ENCODE assay signal across 15 cellular contexts in the genomic region with DNA sequence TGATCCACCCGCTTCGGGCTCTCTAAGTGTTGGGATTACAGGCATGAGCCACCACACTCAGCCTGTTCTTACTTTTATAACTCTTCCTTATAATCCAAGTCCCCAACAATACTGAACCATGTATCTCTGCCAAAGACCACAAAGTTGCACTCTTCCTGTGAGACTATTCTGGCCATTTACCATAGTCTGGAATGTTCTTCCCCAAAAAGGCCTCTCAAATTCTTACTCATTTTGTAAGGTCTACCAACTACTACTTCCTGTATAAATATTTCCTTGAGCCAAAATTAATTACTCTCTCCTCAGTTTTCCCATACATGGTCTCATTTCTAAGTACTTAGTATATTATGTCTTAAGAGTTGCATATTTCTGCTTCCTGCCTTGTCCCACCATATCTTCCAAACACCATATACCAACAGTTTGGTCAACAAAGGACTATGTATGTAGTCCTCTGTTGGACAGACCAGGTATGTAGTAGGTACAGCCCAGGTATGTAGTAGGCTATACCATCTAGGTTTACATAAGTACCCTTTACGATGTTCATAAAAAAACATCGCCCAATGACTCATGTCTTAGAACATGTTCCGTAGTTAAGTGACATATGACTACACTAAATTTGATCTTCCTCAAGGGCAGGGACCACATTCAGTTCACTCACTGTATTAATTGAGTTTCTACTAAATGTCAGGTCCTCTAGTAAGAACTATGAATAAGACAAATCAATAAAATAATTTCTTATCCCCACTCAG. TPM values are rescaled to one million over a fixed set of nuclear protein-coding genes. Genes with fewer than 3 reads are reported as not detected.
DNase-seq lines count a peak whose midpoint lies in the region; ATAC-seq, FAIRE-seq and TF ChIP-seq lines count a peak whose summit lies in the region.
"Had no signal": no experiment of that assay in that cellular context is flagged by ENCODE, and none has a peak within 500 bp of the region (broad histone marks: within the 10 kb centered on the region; RNA-seq: fewer than 3 reads in every experiment).

No MANE protein-coding gene starts in this region.

- CTCF ChIA-PET in activated naive CD4-positive, alpha-beta T cell treated with anti-CD3 and anti-CD28 coated beads for 36 hours (lab: Charles Lee): no interaction called here

- H3K9ac ChIP-seq in kidney (ENCODE audit: low read length in 2 of 2): no peak overlapping the region

- no peak for FAIRE-seq in kidney (lab: Jason Lieb, UNC)

- no peaks in the 10 kb centered on the region for H3K9me3 Mint-ChIP-seq in activated naive CD4-positive, alpha-beta T cell treated with anti-CD3 and anti-CD28 coated beads for 36 hours
- no peaks in the 10 kb centered on the region for H3K9me3 Mint-ChIP-seq in T-helper 2 cell treated with Interferon-gamma antibody and Interleukin-4, amounts not matched to agents 5 μg/mL and 100 μg/mL, for 36 hours
- no peaks in the 10 kb centered on the region for H3K9me3 Mint-ChIP-seq in immature natural killer cell
- H3K9me3 Mint-ChIP-seq: nephron had no signal

- H3K4me1 ChIP-seq in aorta (ENCODE audit: control insufficient read depth in 1 of 2, insufficient read depth in 2 of 2, low read length in 2 of 2) (peaks cover 0 to 4% of the 10 kb centered on the region in 2 donors), kidney (ENCODE audit: control insufficient read depth in 1 of 2, insufficient read depth in 1 of 2, low read depth in 1 of 2, low read length in 2 of 2) (peaks cover 0 to 6% of the 10 kb centered on the region in 2 donors)

- 92 to 96% methylated on average over 5 of the region's 5 CpGs for WGBS in aorta, 2 donors

- H3K4me3 Mint-ChIP-seq in activated naive CD4-positive, alpha-beta T cell treated with anti-CD3 and anti-CD28 coated beads for 36 hours: no peak overlapping the region
- no peak overlapping the region for H3K4me3 Mint-ChIP-seq in T-helper 2 cell treated with Interferon-gamma antibody and Interleukin-4, amounts not matched to agents 5 μg/mL and 100 μg/mL, for 36 hours
- H3K4me3 Mint-ChIP-seq in immature natural killer cell: peak overlapping the region in 2 of 5 donors; percentile 28 to 33
- H3K4me3 Mint-ChIP-seq: nephron had no signal

- peaks cover 72% of the 10 kb centered on the region for H3K4me1 Mint-ChIP-seq in activated naive CD4-positive, alpha-beta T cell treated with anti-CD3 and anti-CD28 coated beads for 36 hours (ENCODE audit: low read depth)
- peaks cover 44% of the 10 kb centered on the region for H3K4me1 Mint-ChIP-seq in T-helper 2 cell treated with Interferon-gamma antibody and Interleukin-4, amounts not matched to agents 5 μg/mL and 100 μg/mL, for 36 hours (ENCODE audit: low read depth)
- H3K4me1 Mint-ChIP-seq in immature natural killer cell: peaks cover 57 to 67% of the 10 kb centered on the region in 2 donors
- H3K4me1 Mint-ChIP-seq: nephron had no signal

- peak overlapping the region; percentile 44 for H3K27ac Mint-ChIP-seq in activated naive CD4-positive, alpha-beta T cell treated with anti-CD3 and anti-CD28 coated beads for 36 hours
- peak overlapping the region; percentile 58 for H3K27ac Mint-ChIP-seq in T-helper 2 cell treated with Interferon-gamma antibody and Interleukin-4, amounts not matched to agents 5 μg/mL and 100 μg/mL, for 36 hours
- H3K27ac Mint-ChIP-seq in immature natural killer cell: peak overlapping the region; percentile 1 to 90 (median 54)
- H3K27ac Mint-ChIP-seq: nephron had no signal

- H3K27me3 Mint-ChIP-seq in activated naive CD4-positive, alpha-beta T cell treated with anti-CD3 and anti-CD28 coated beads for 36 hours (ENCODE audit: low read depth): no peaks in the 10 kb centered on the region
- no peaks in the 10 kb centered on the region for H3K27me3 Mint-ChIP-seq in T-helper 2 cell treated with Interferon-gamma antibody and Interleukin-4, amounts not matched to agents 5 μg/mL and 100 μg/mL, for 36 hours (ENCODE audit: low read depth)
- peaks cover 0 to 2% (median 0%) of the 10 kb centered on the region in 3 donors for H3K27me3 Mint-ChIP-seq in immature natural killer cell (ENCODE audit: low read depth in 3 of 3)

- H3K4me3 ChIP-seq in aorta (ENCODE audit: low read length in 2 of 2): no peak overlapping the region
- no peak overlapping the region for H3K4me3 ChIP-seq in kidney (ENCODE audit: low read length in 2 of 2)
- H3K4me3 ChIP-seq: left ventricle myocardium inferior had no signal

- H3K27me3 ChIP-seq in aorta (ENCODE audit: control insufficient read depth in 1 of 2, insufficient read depth in 2 of 2, low read length in 1 of 2): no peaks in the 10 kb centered on the region

- intact Hi-C loops in activated naive CD4-positive, alpha-beta T cell treated with anti-CD3 and anti-CD28 coated beads for 36 hours (cut with micrococcal nuclease): loop anchor here (1.0 kb wide), 1 partner anchor 11 kb away; no protein-coding TSS in a partner anchor
- intact Hi-C loops in aorta (cut with DNase I) (loop anchor here in 1 of 2 donors (10.0 kb wide), 1 partner anchor 45 kb away; no protein-coding TSS in a partner anchor), kidney (cut with DNase I) (no loop called here)

- ATAC-seq in aorta (ENCODE audit: low FRiP score) (peak; percentile 15), GM21360 (IDR thresholded peaks at IDR 0.05; ENCODE audit: unreplicated experiment) (no peak)

- no peak for DNase-seq in activated naive CD4-positive, alpha-beta T cell treated with anti-CD3 and anti-CD28 coated beads for 36 hours
- DNase-seq in activated naive CD4-positive, alpha-beta T cell treated with anti-CD3 and anti-CD28 coated beads, Interleukin-2, amount 50 U/mL, for 16 hours: no peak
- no peak for DNase-seq in T-helper 2 cell treated with Interferon-gamma antibody and Interleukin-4, amounts not matched to agents 5 μg/mL and 100 μg/mL, for 36 hours (ENCODE audit: low spot score)
- DNase-seq in immature natural killer cell (no peak), aorta (no peak), GM19238 (ENCODE audit: insufficient read length, low spot score) (no peak), kidney (no peak)
- DNase-seq: activated CD4-positive, CD25-positive, alpha-beta regulatory T cell; DMS 273 treated with DMSO at 0.1 percent for 48 hours; hippocampal formation; left ventricle myocardium inferior; NCI-H1048; NCI-H774 had no signal

- H3K36me3 ChIP-seq in aorta (ENCODE audit: control insufficient read depth in 1 of 2, insufficient read depth in 2 of 2, low read length in 1 of 2): no peaks in the 10 kb centered on the region
- H3K36me3 ChIP-seq in kidney (ENCODE audit: control insufficient read depth in 1 of 2, insufficient read depth in 2 of 2, low read length in 2 of 2): no peaks in the 10 kb centered on the region
- H3K36me3 ChIP-seq: left ventricle myocardium inferior had no signal

- H3K36me3 Mint-ChIP-seq in activated naive CD4-positive, alpha-beta T cell treated with anti-CD3 and anti-CD28 coated beads for 36 hours (ENCODE audit: low read depth): peaks cover 38% of the 10 kb centered on the region
- peaks cover 31% of the 10 kb centered on the region for H3K36me3 Mint-ChIP-seq in T-helper 2 cell treated with Interferon-gamma antibody and Interleukin-4, amounts not matched to agents 5 μg/mL and 100 μg/mL, for 36 hours (ENCODE audit: low read depth)
- peaks cover 0 to 5% (median 4%) of the 10 kb centered on the region in 3 donors for H3K36me3 Mint-ChIP-seq in immature natural killer cell

- TF ChIP-seq CTCF in kidney (IDR thresholded peaks at IDR 0.05; ENCODE audit: borderline replicate concordance, extremely low read depth, insufficient read depth): no peak

- H3K9me3 ChIP-seq in aorta (ENCODE audit: control insufficient read depth, low read length): no peaks in the 10 kb centered on the region
- no peaks in the 10 kb centered on the region for H3K9me3 ChIP-seq in kidney (ENCODE audit: control insufficient read depth in 1 of 2, low read length in 2 of 2)
- H3K9me3 ChIP-seq: left ventricle myocardium inferior had no signal

- H3K27ac ChIP-seq in aorta (ENCODE audit: low read depth in 1 of 2, low read length in 2 of 2) (peak overlapping the region in 1 of 2 donors; percentile 57), kidney (ENCODE audit: low read depth in 2 of 2, low read length in 2 of 2) (no peak overlapping the region)
- H3K27ac ChIP-seq: left ventricle myocardium inferior had no signal

RNA-seq across cellular contexts. Expression of a gene that starts 22.0 kb away (rescaled TPM):
- 10 to 100 TPM; 61.2 to 62.9 TPM for total RNA-seq in activated naive CD4-positive, alpha-beta T cell treated with anti-CD3 and anti-CD28 coated beads for 36 hours
- polyA plus RNA-seq in immature natural killer cell (1 to 10 TPM; 2.4 to 5.5 (median 3.8) TPM), aorta (10 to 100 TPM; 29.2 to 31.0 TPM), kidney (ENCODE audit: insufficient read depth, low read depth, low replicate concordance) (16.4 TPM)
- total RNA-seq in aorta (10 to 100 TPM; 53.2 to 64.5 TPM), kidney (29.0 TPM)
